Comparison of ENCODE assay signal across 16 cellular contexts in genomic region chr16:65663774-65664173, GRCh38.
A peak's percentile ranks its signal among the peaks of the same experiment; 100 is the strongest.
DNase-seq lines count a peak whose midpoint lies in the region; ATAC-seq lines count a peak whose summit lies in the region.
"Had no signal": no experiment of that assay in that cellular context is flagged by ENCODE, and none has a peak within 500 bp of the region (broad histone marks: within the 10 kb centered on the region; RNA-seq: fewer than 3 reads in every experiment).

No MANE protein-coding gene starts in this region.

- H2BK15ac ChIP-seq in mesendoderm (replicated peaks; ENCODE audit: low read depth), result no peak overlapping the region

- H2BK5ac ChIP-seq in mesendoderm (ENCODE audit: low read length), result no peak overlapping the region

- H3K23ac ChIP-seq in mesendoderm (ENCODE audit: low read length), result no peak overlapping the region

- H4K8ac ChIP-seq in mesendoderm (ENCODE audit: low read depth, low read length), result no peak overlapping the region

- no peak overlapping the region for H3K18ac ChIP-seq in mesendoderm (ENCODE audit: low read length)

- H2BK120ac ChIP-seq in mesendoderm (ENCODE audit: low read depth, low read length), result no peak overlapping the region

- no peaks in the 10 kb centered on the region for H3K79me1 ChIP-seq in mesendoderm (ENCODE audit: low read length)

- H3K56ac ChIP-seq in mesendoderm (ENCODE audit: low read length), result no peak overlapping the region

- H3K4me3 ChIP-seq in mesendoderm (ENCODE audit: low read length), result no peak overlapping the region

- no peaks in the 10 kb centered on the region for H3K36me3 ChIP-seq in mesendoderm (ENCODE audit: control insufficient read depth, insufficient read depth, low read length)

- H3K4ac ChIP-seq in mesendoderm (ENCODE audit: low read depth, low read length), result no peak overlapping the region

- no peak overlapping the region for H2AK5ac ChIP-seq in mesendoderm (ENCODE audit: low read length)

- H3K27me3 ChIP-seq in mesendoderm (ENCODE audit: insufficient read depth, low read length, poor library complexity), result no peaks in the 10 kb centered on the region

- H3K27ac ChIP-seq in mesendoderm (ENCODE audit: low read depth, low read length), result no peak overlapping the region
- H3K27ac ChIP-seq: C4-2B had no signal

- H4K5ac ChIP-seq in mesendoderm (ENCODE audit: low read length), result no peak overlapping the region

- no peak overlapping the region for H3K4me2 ChIP-seq in mesendoderm (ENCODE audit: low read length)

- no peak for ATAC-seq in GM19397 (IDR thresholded peaks at IDR 0.05; ENCODE audit: unreplicated experiment)
- no peak for ATAC-seq in HG03342 (IDR thresholded peaks at IDR 0.05; ENCODE audit: unreplicated experiment)

- peaks cover 4% of the 10 kb centered on the region for H3K4me1 ChIP-seq in mesendoderm (ENCODE audit: control insufficient read depth, low read depth, low read length)

- no peaks in the 10 kb centered on the region for H3K79me2 ChIP-seq in mesendoderm (ENCODE audit: control insufficient read depth, insufficient read depth, low read length)

- no CpG with 5 or more reads among the region's 3 CpGs for WGBS in mesendoderm (ENCODE audit: extremely low coverage, insufficient coverage, low lambda C conversion rate)

- DNase-seq in ELR (ENCODE audit: low read depth), result peak; percentile 23
- DNase-seq in amniotic epithelial cell (ENCODE audit: low read depth), result peak; percentile 12
- peak; percentile 51 for DNase-seq in mesendoderm
- DNase-seq in NCI-H1105 (lab: John Stamatoyannopoulos, UW), result no peak
- DNase-seq in cerebellar nuclear complex (lab: John Stamatoyannopoulos, UW), result no peak
- DNase-seq: GDM1, H7, IMR-90, Kasumi-1, MV-4-11, NCI-H1436, NCI-H2029 treated with DMSO at 0.1 percent for 48 hours, NCI-H524 had no signal

- H3K9ac ChIP-seq in mesendoderm (ENCODE audit: low read length), result no peak overlapping the region

Comparison
In these comparisons a context has a peak if more than half of its experiments do, and no peak if none do; other contexts are left out.
1. DNase-seq: peak in ELR (single experiment), amniotic epithelial cell (single experiment) and mesendoderm (single experiment); none in NCI-H1105 (single experiment) and cerebellar nuclear complex (0 of 2).